ENCODE assay signal across 27 cellular contexts in genomic region chr12:59634254-59634653, GRCh38.
"Had no signal": no experiment of that assay in that cellular context is flagged by ENCODE, and none has a peak within 500 bp of the region (broad histone marks: within the 10 kb centered on the region; RNA-seq: fewer than 3 reads in every experiment).

No MANE protein-coding gene starts in this region.

- H3K27ac Mint-ChIP-seq: dendritic cell treated with granulocyte-macrophage colony-stimulating factor and Interleukin-4, amounts not matched to agents 40 ng/mL and 50 ng/mL, for 4 days; endodermal cell; mesothelial cell of epicardium; nephron progenitor cell; stimulated activated memory B cell treated with anti-CD40 and anti-IgM and Interleukin-4, amounts not matched to agents 10 μg/mL and 1 μg/mL and 100 μg/mL, for 72 hours had no signal

- H3K4me3 Mint-ChIP-seq: dendritic cell treated with granulocyte-macrophage colony-stimulating factor and Interleukin-4, amounts not matched to agents 40 ng/mL and 50 ng/mL, for 4 days; endodermal cell; mesothelial cell of epicardium; nephron progenitor cell; stimulated activated memory B cell treated with anti-CD40 and anti-IgM and Interleukin-4, amounts not matched to agents 10 μg/mL and 1 μg/mL and 100 μg/mL, for 72 hours had no signal

- H3K9me3 Mint-ChIP-seq: endodermal cell; mesothelial cell of epicardium; naive B cell; nephron progenitor cell; stimulated activated memory B cell treated with anti-CD40 and anti-IgM and Interleukin-4, amounts not matched to agents 10 μg/mL and 1 μg/mL and 100 μg/mL, for 72 hours had no signal

- DNase-seq: effector CD8-positive, alpha-beta T cell; endodermal cell; foreskin keratinocyte; heart left ventricle; kidney; mesenchymal stem cell; mucosa of descending colon; naive B cell; nephron progenitor cell; nucleus accumbens; ovary; posterior cingulate gyrus; psoas muscle; right cardiac atrium; sigmoid colon; stimulated activated CD4-positive, alpha-beta T cell treated with anti-CD3 and anti-CD28 coated beads, Interleukin-2, amount 100 ng/mL, for 24 hours; stimulated activated CD4-positive, alpha-beta T cell treated with anti-CD3 and anti-CD28 coated beads, Interleukin-4, amount 100 ng/mL, for 24 hours; substantia nigra; testis; tibial artery; upper lobe of left lung had no signal

- ATAC-seq: esophagus mucosa; foreskin keratinocyte; gastroesophageal sphincter; heart left ventricle; left lobe of liver; mucosa of descending colon; psoas muscle; right cardiac atrium; stimulated activated memory B cell treated with anti-CD40 and anti-IgM and Interleukin-4, amounts not matched to agents 10 μg/mL and 1 μg/mL and 100 μg/mL, for 72 hours had no signal

- H3K4me1 Mint-ChIP-seq: nephron progenitor cell had no signal

- H3K36me3 Mint-ChIP-seq: mesothelial cell of epicardium had no signal

- H3K27me3 Mint-ChIP-seq: dendritic cell treated with granulocyte-macrophage colony-stimulating factor and Interleukin-4, amounts not matched to agents 40 ng/mL and 50 ng/mL, for 4 days; naive B cell; stimulated activated memory B cell treated with anti-CD40 and anti-IgM and Interleukin-4, amounts not matched to agents 10 μg/mL and 1 μg/mL and 100 μg/mL, for 72 hours had no signal
